1 cellular context compared by ENCODE assay signal in the genomic region with DNA sequence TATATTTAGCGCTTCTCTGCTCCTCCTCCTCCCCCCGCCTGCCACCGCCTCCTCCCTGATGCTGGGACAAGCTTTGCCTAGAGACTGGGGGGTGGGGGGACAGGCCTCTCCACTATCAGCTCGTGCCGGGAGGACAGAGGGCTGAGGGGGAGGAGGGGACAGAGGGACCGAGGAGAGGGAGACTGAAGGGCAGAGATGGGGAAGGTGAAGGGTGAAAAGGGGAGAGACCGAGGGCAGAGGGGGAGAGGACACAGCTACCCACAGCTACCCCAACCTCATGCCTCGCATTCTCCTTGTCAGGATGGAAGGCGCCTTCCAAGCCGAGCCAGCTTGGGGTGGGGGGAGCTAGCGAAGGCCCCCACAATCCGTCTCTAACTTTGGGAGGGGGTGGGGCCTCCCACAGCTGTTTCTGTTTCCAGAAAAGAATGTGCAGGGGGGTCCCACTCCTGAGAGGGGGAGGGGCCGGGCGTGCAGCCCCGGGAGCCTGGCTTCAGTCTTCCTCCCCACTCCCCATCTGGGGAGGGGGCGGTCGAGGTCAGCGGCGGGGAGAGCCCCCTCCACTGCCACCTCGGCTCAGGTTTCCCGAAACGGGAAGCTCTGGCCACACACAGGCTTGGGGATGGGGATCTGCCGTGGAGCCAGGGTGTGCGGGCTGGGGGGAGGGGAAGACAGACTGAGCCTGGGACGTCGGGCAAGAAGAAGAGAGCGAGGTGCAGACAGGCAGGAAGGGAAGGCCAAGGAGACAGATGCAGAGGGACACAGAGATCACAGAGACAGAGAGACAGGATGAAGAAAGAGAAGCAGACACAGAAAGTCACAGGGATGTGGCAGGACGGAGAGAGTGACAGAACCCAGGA.
TF ChIP-seq lines count a peak whose summit lies in the region.

No MANE protein-coding gene starts in this region.

TF ChIP-seq in IMR-90, 13 proteins besides CTCF, POLR2A, EP300 and RAD21:
- TF ChIP-seq MXI1 (IDR thresholded peaks at IDR 0.05; ENCODE audit: borderline replicate concordance, low read depth, low read length) (no peak), RFX5 (IDR thresholded peaks at IDR 0.05; ENCODE audit: low read depth, low read length) (no peak), CEBPB (IDR thresholded peaks at IDR 0.05; ENCODE audit: low read depth, low read length) (no peak), CHD1 (IDR thresholded peaks at IDR 0.05; ENCODE audit: low read depth, low read length) (no peak), RCOR1 (IDR thresholded peaks at IDR 0.05; ENCODE audit: insufficient replicate concordance, low read length) (no peak), FOS (IDR thresholded peaks at IDR 0.05; ENCODE audit: low read depth, low read length) (no peak), BHLHE40 (IDR thresholded peaks at IDR 0.05; ENCODE audit: low read depth, low read length) (no peak; the same call in 1 of the 2 replicates), NFE2L2 (IDR thresholded peaks at IDR 0.05; ENCODE audit: low read depth, low read length) (no peak), MAFK (IDR thresholded peaks at IDR 0.05; ENCODE audit: low read depth, low read length) (no peak)
- TF ChIP-seq, protein P1, sequence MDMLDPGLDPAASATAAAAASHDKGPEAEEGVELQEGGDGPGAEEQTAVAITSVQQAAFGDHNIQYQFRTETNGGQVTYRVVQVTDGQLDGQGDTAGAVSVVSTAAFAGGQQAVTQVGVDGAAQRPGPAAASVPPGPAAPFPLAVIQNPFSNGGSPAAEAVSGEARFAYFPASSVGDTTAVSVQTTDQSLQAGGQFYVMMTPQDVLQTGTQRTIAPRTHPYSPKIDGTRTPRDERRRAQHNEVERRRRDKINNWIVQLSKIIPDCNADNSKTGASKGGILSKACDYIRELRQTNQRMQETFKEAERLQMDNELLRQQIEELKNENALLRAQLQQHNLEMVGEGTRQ (IDR thresholded peaks at IDR 0.05; ENCODE audit: low read depth, low read length), result no peak
TF ChIP-seq in IMR-90: peak in this region for 0.
